ENCODE assay signal across 8 cellular contexts in genomic region chr17:20116683-20117309, GRCh38.
DNase-seq lines count a peak whose midpoint lies in the region; ATAC-seq and TF ChIP-seq lines count a peak whose summit lies in the region.

No MANE protein-coding gene starts in this region.

- H3K36me3 ChIP-seq in IMR-90 (ENCODE audit: control insufficient read depth, insufficient read depth, low read length): no peaks in the 10 kb centered on the region

- no peak overlapping the region for H3K9ac ChIP-seq in IMR-90 (ENCODE audit: low read depth, low read length)

- DNase-seq in DMS114 treated with DMSO at 0.1 percent for 48 hours (lab: John Stamatoyannopoulos, UW; ENCODE audit: unreplicated experiment): peak; percentile 1
- peak; percentile 41 for DNase-seq in IMR-90
- peak in 32 of 34 experiments; percentile 4 to 64 (median 38) for DNase-seq in T-cell
- peak; percentile 31 to 64 for DNase-seq in hippocampal formation (lab: John Stamatoyannopoulos, UW)
- DNase-seq in stimulated activated CD4-positive, alpha-beta T cell treated with anti-CD3 and anti-CD28 coated beads, Interleukin-1b, Interleukin-23, amount 100 ng/mL, for 1 hour (ENCODE audit: low read depth in 2 of 2): peak; percentile 7 to 9
- DNase-seq in NCI-H446 treated with DMSO at 0.1 percent for 48 hours (lab: John Stamatoyannopoulos, UW): no peak

- no peak overlapping the region for H2AFZ ChIP-seq in IMR-90 (replicated peaks; ENCODE audit: low read length, poor library complexity)

- no peak overlapping the region for H2BK20ac ChIP-seq in IMR-90 (ENCODE audit: low read depth, low read length)

- peaks cover 9% of the 10 kb centered on the region; the same call in 1 of the 2 replicates for H3K27me3 ChIP-seq in IMR-90 (ENCODE audit: control insufficient read depth, insufficient read depth, low read length)

- no peaks in the 10 kb centered on the region for H3K79me1 ChIP-seq in IMR-90 (ENCODE audit: low read depth in 1 of 2, low read length in 2 of 2)

- H2BK120ac ChIP-seq in IMR-90 (ENCODE audit: low read depth, low read length): no peak overlapping the region

- H4K91ac ChIP-seq in IMR-90 (ENCODE audit: insufficient read depth, low read depth, low read length): no peak overlapping the region

- H4K8ac ChIP-seq in IMR-90 (ENCODE audit: low read depth in 2 of 2, low read length in 2 of 2): no peak overlapping the region

- dilution Hi-C loops in IMR-90 (cut with HindIII; ENCODE audit: low sequenced_read_pairs, unreplicated experiment): no loop called here

- no CpG with 5 or more reads among the region's 8 CpGs for WGBS in IMR-90 (ENCODE audit: extremely low coverage in 2 of 2, insufficient read length in 1 of 2), 2 experiments

- no peak overlapping the region for H2BK15ac ChIP-seq in IMR-90 (ENCODE audit: low read depth, low read length)

- in situ Hi-C loops in IMR-90 (cut with MboI; ENCODE audit: low sequenced_read_pairs): no loop called here

- H3K27me3 Mint-ChIP-seq in T-cell: peaks cover 0 to 5% of the 10 kb centered on the region in 2 donors

- H3K27ac ChIP-seq in IMR-90 (ENCODE audit: insufficient read depth, low read length) (no peak overlapping the region), angular gyrus (ENCODE audit: low read depth, low read length) (peak overlapping the region; percentile 37)

- H3K36me3 Mint-ChIP-seq in T-cell: no peaks in the 10 kb centered on the region

- no peak overlapping the region for H3K14ac ChIP-seq in IMR-90 (replicated peaks; ENCODE audit: low read depth, low read length)

- no peaks in the 10 kb centered on the region for H4K20me1 ChIP-seq in IMR-90 (ENCODE audit: insufficient read depth, low read length)

- no peak overlapping the region for H3K4me3 Mint-ChIP-seq in T-cell

- H3K9me1 ChIP-seq in IMR-90 (ENCODE audit: insufficient read depth, low read length): 0 out of 2 replicates have a peak, but pooled peaks cover 1% of the 10 kb centered on the region

- intact Hi-C loops in IMR-90 (cut with micrococcal nuclease): loop anchor here (1.0 kb wide), 2 partner anchors 106 to 124 kb away; no protein-coding TSS in a partner anchor

- no peak overlapping the region for H2AK5ac ChIP-seq in IMR-90 (ENCODE audit: low read depth, low read length)

- no peak overlapping the region for H3K4me2 ChIP-seq in IMR-90 (ENCODE audit: low read depth, low read length)

- H3K9me3 Mint-ChIP-seq in T-cell: no peaks in the 10 kb centered on the region

- POLR2A ChIA-PET in IMR-90 (lab: Charles Lee; ENCODE audit: unreplicated experiment) (no interaction called here), T-cell (lab: Charles Lee) (interaction anchor here in 1 of 2 donors (0.6 kb wide), 1 partner anchor 81 kb away, joined by 3 read pairs; no protein-coding TSS in a partner anchor)

- no peak overlapping the region for H3K4me3 ChIP-seq in IMR-90 (ENCODE audit: insufficient read depth, low read depth, low read length)

- TF ChIP-seq CTCF in IMR-90 (conservative IDR thresholded peaks at IDR 0.05; ENCODE audit: low read depth, low read length): peak; percentile 72

- no peak overlapping the region for H3K23ac ChIP-seq in IMR-90 (ENCODE audit: low read depth, low read length)

- H3K4me1 ChIP-seq in IMR-90 (ENCODE audit: control insufficient read depth, insufficient read depth, low read length): peaks cover under 1% of the 10 kb centered on the region

- no peak overlapping the region for H3K18ac ChIP-seq in IMR-90 (ENCODE audit: low read depth, low read length)

- H3K4ac ChIP-seq in IMR-90 (ENCODE audit: low read depth, low read length): no peak overlapping the region

- no peak for TF ChIP-seq POLR2A in IMR-90 (IDR thresholded peaks at IDR 0.05; ENCODE audit: low read depth, low read length)

- BruUV-seq in IMR-90 (replicated peaks; lab: Mats Ljungman, UMichigan): no TSS peak

- ATAC-seq in IMR-90 (ENCODE audit: low read depth) (peak; percentile 86), T-cell (replicated peaks in 1 of 4) (peak; percentile 63 to 77 (median 69)), GM18873 (IDR thresholded peaks at IDR 0.05; ENCODE audit: low FRiP score, unreplicated experiment) (no peak)

- H2BK5ac ChIP-seq in IMR-90 (ENCODE audit: low read depth, low read length, poor library complexity, severe bottlenecking): no peak overlapping the region

- H3K4me1 Mint-ChIP-seq in T-cell: peaks cover 0 to 2% (median 0%) of the 10 kb centered on the region in 3 donors

- no peak overlapping the region for H3K27ac Mint-ChIP-seq in T-cell

- H4K5ac ChIP-seq in IMR-90 (ENCODE audit: low read depth, low read length): no peak overlapping the region

- no peaks in the 10 kb centered on the region for H3K9me3 ChIP-seq in IMR-90 (ENCODE audit: control insufficient read depth, insufficient read depth, low read length)

- TF ChIP-seq RAD21 in IMR-90 (IDR thresholded peaks at IDR 0.05; ENCODE audit: low read length): peak; percentile 64

- CTCF ChIA-PET in IMR-90 (lab: Yijun Ruan, JAX) (interaction anchor here (0.6 to 1.8 kb wide), 3 partner anchors 124 to 200 kb away, joined by 3 to 12 read pairs (median 4); no protein-coding TSS in a partner anchor), T-cell (lab: Charles Lee) (interaction anchor here (0.6 to 1.6 kb wide), 5 partner anchors 37 to 124 kb away, joined by 3 to 9 read pairs (median 4); no protein-coding TSS in a partner anchor)

- no peak overlapping the region for H2AK9ac ChIP-seq in IMR-90 (replicated peaks; ENCODE audit: low read depth, low read length, poor library complexity)

- no peak overlapping the region for H3K56ac ChIP-seq in IMR-90 (ENCODE audit: extremely low read depth, insufficient read depth, low read length)

TF ChIP-seq in IMR-90, 13 proteins besides CTCF, POLR2A, EP300 and RAD21:
- no peak for TF ChIP-seq CEBPB (IDR thresholded peaks at IDR 0.05; ENCODE audit: low read depth, low read length)
- TF ChIP-seq SMC3 (IDR thresholded peaks at IDR 0.05; ENCODE audit: low read depth, low read length): peak; percentile 68
